In the genomic region with DNA sequence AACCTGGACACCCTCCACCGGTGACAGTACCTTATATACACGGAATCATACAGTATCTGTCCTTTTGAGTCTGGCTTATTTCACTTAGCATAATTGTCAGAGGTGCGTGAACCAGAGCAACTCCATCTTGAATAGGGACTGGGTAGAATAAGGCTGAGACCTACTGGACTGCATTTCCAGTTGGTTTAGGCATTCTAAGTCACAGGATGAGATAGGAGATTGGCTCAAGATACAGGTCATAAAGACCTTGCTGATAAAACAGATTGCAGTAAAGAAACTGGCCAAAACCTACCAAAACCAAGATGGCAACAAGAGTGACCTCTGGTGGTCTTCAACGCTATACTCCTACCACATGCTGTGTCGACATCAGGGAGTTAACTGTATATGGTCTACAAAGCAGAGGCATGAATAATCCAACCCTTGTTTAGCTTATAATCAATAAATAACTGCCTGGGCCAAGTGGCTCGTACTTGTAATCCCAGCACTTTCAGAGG, we compare ENCODE assay signal across 9 cellular contexts. TPM values are rescaled to one million over a fixed set of nuclear protein-coding genes. Genes with fewer than 3 reads are reported as not detected.
DNase-seq lines count a peak whose midpoint lies in the region; ATAC-seq and TF ChIP-seq lines count a peak whose summit lies in the region.
"Had no signal": no experiment of that assay in that cellular context is flagged by ENCODE, and none has a peak within 500 bp of the region (broad histone marks: within the 10 kb centered on the region; RNA-seq: fewer than 3 reads in every experiment).

No MANE protein-coding gene starts in this region.

- H3K27ac Mint-ChIP-seq in Caco-2 (ENCODE audit: unreplicated experiment) (peak overlapping the region; percentile 19), T-cell (peak overlapping the region; percentile 27 to 48)

- H3K4me3 Mint-ChIP-seq in Caco-2 (ENCODE audit: unreplicated experiment) (no peak overlapping the region), T-cell (no peak overlapping the region)

- intact Hi-C loops in Caco-2 (cut with micrococcal nuclease; ENCODE audit: unreplicated experiment) = no loop called here

- peaks cover 12% of the 10 kb centered on the region; the same call in 1 of the 2 replicates for H3K4me1 ChIP-seq in Caco-2

- H3K36me3 Mint-ChIP-seq in Caco-2 (ENCODE audit: insufficient read depth, unreplicated experiment) (peaks cover 44% of the 10 kb centered on the region), T-cell (peaks cover 10% of the 10 kb centered on the region)

- no peak overlapping the region for H3K4me3 ChIP-seq in Caco-2 (ENCODE audit: low read depth, low read length)

- no peaks in the 10 kb centered on the region for H3K27me3 ChIP-seq in Caco-2 (replicated peaks; ENCODE audit: control insufficient read depth, insufficient read depth, low read length)

- CTCF ChIA-PET in Caco-2 (lab: Charles Lee) (interaction anchor here (0.7 to 1.9 kb wide), 6 partner anchors 16 to 1503 kb away, joined by 4 to 10 read pairs (median 7); partner anchors contain the start of gene CLK2), T-cell (lab: Charles Lee) (interaction anchor here (0.7 to 1.6 kb wide), 3 partner anchors 46 to 912 kb away, joined by 3 to 6 read pairs (median 4); no protein-coding TSS in a partner anchor)

- DNase-seq in Caco-2 = peak in 1 of 2 experiments; percentile 58
- peak in 43 of 76 experiments; percentile 9 to 72 (median 45) for DNase-seq in HUDEP-2 (lab: John Stamatoyannopoulos, UW; ENCODE audit: unreplicated experiment in 76 of 76)
- DNase-seq in T-cell = no peak
- peak; percentile 48 for DNase-seq in glomerular visceral epithelial cell (ENCODE audit: extremely low spot score)
- DNase-seq in hepatic stellate cell (ENCODE audit: low spot score) = no peak
- DNase-seq in HuH-7.5 (ENCODE audit: low spot score) = no peak

- no peaks in the 10 kb centered on the region for H3K9me3 ChIP-seq in Caco-2

- no TSS peak for BruUV-seq in Caco-2 (replicated peaks; lab: Mats Ljungman, UMichigan)

- peaks cover 12% of the 10 kb centered on the region for H3K4me1 Mint-ChIP-seq in Caco-2 (ENCODE audit: low read depth, unreplicated experiment)
- H3K4me1 Mint-ChIP-seq in T-cell = peaks cover 25 to 31% (median 30%) of the 10 kb centered on the region in 3 donors

- peaks cover 3% of the 10 kb centered on the region for H3K36me3 ChIP-seq in Caco-2 (ENCODE audit: control insufficient read depth, insufficient read depth, low read length)

- TF ChIP-seq CTCF in Caco-2 (IDR thresholded peaks at IDR 0.05; ENCODE audit: insufficient read depth in 1 of 2, low read depth in 1 of 2, low read length in 1 of 2, severe bottlenecking in 1 of 2, unreplicated experiment in 1 of 2) = peak in 1 of 2 experiments; percentile 24

- POLR2A ChIA-PET in Caco-2 (lab: Charles Lee) (no interaction called here), T-cell (lab: Charles Lee) (interaction anchor here in 1 of 2 donors (1.4 kb wide), 1 partner anchor 34 kb away, joined by 9 read pairs; the partner anchor contains the start of gene CLK2)

- no peak for ATAC-seq in T-cell (replicated peaks in 1 of 4)
- no peak for ATAC-seq in HG02852 (IDR thresholded peaks at IDR 0.05; ENCODE audit: unreplicated experiment)
- no peak for ATAC-seq in GM18868 (IDR thresholded peaks at IDR 0.05; ENCODE audit: unreplicated experiment)

- H3K27me3 Mint-ChIP-seq in Caco-2 (ENCODE audit: insufficient read depth, unreplicated experiment) (no peaks in the 10 kb centered on the region), T-cell (no peaks in the 10 kb centered on the region)

- H3K9me3 Mint-ChIP-seq in Caco-2 (ENCODE audit: unreplicated experiment) (no peaks in the 10 kb centered on the region), T-cell (no peaks in the 10 kb centered on the region)

RNA-seq across cellular contexts. Expression of gene FDPS, which starts 1.4 kb away (rescaled TPM):
- total RNA-seq in Caco-2 (2022) (228 and 235 TPM in 2 replicates), T-cell (100 to 1,000 TPM in 1 of 5 donors, 10 to 100 TPM in 4; 66.7 to 100 (median 93.0) TPM)

RNA-seq across cellular contexts. Expression of gene PKLR, which starts 6.1 kb away (rescaled TPM):
- total RNA-seq in Caco-2 (2022) (not detected in 2 replicates), T-cell (under 1 TPM in 2 of 5 donors, not detected in 3; 0.23 TPM)
- total RNA-seq: T-helper 1 cell treated with Interleukin-12 subunit alpha and Interleukin-12 subunit beta and Interleukin-4 antibody, amounts not matched to agents 30 ng/mL and 1 ng/mL, for 36 hours had no signal

RNA-seq across cellular contexts. Expression of gene RUSC1, which starts 13.4 kb away (rescaled TPM):
- total RNA-seq in Caco-2 (2022) (44.1 and 44.4 TPM in 2 replicates), T-cell (10 to 100 TPM; 14.4 to 25.2 (median 22.9) TPM)

RNA-seq across cellular contexts. Expression of gene HCN3, which starts 30.0 kb away (rescaled TPM):
- 8.0 and 8.8 TPM in 2 replicates for total RNA-seq in Caco-2 (2022)
- 1 to 10 TPM; 1.7 to 4.1 (median 4.0) TPM for total RNA-seq in T-cell

RNA-seq across cellular contexts. Expression of gene CLK2, which starts 34.0 kb away (rescaled TPM):
- 56.8 and 57.5 TPM in 2 replicates for total RNA-seq in Caco-2 (2022)
- total RNA-seq in T-cell = 100 to 1,000 TPM in 3 of 5 donors, 10 to 100 TPM in 2; 76.4 to 123 (median 110) TPM

Comparison
In these comparisons a context has a peak if more than half of its experiments do, and no peak if none do; other contexts are left out.
1. DNase-seq: peak in HUDEP-2 (43 of 76) and glomerular visceral epithelial cell (single experiment); none in T-cell (0 of 34), hepatic stellate cell (single experiment) and HuH-7.5 (single experiment).